Comparison of ENCODE assay signal across 8 cellular contexts in the genomic region with DNA sequence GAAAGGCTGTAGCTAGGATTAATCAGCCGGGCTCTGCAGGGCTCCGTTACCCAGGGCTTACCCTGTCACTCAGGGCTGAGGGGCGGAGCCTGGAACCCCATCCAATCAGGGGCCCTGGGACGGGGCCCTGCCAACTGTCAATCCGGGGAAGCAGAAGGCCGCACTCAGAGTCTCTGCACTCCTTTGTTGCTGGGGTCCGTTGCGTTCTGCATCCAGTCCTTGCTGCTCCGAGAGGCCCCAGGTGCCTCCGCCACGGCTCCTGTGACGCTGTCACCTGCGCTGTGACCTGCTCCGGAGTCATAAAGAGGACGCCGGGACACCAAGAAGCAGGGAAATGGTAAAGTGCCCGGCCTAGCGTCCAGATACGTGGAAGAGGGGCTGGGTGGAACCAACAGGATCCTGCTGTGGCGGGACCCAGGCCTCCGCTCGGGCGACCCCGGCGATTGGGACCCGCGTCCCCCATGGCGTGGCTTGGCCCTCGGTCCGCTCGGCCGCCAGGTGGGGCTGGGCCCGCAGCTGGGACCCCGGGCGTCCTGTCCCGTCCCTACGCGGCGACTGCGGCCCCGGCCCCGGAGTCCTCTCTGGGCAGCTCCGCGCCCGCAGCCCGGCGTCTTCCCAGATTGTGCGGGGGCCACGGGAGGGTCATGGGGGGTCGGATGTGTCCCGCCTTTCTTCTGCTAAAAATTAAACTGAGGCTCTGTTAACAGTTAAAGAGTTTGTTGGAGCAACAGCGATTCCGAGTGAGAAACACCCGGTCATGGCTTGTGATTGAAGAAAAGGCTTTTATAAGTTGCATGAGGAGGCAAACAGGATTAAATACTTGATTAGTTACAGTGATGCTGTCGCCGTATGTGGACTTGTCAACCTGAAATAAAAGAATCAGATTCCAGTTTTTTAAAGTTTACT. TPM values are rescaled to one million over a fixed set of nuclear protein-coding genes. Genes with fewer than 3 reads are reported as not detected.
DNase-seq lines count a peak whose midpoint lies in the region; ATAC-seq and TF ChIP-seq lines count a peak whose summit lies in the region.

ZNF491 (plus strand) TSS at position 133 of the 906 bp plus-strand sequence. CDS start 7,431 bp downstream, outside the sequence.

- H3K27me3 ChIP-seq in GM06990 (replicated peaks; ENCODE audit: control insufficient read depth, insufficient read depth, low read length): no peaks in the 10 kb centered on the region
- no peaks in the 10 kb centered on the region for H3K27me3 ChIP-seq in ascending aorta
- H3K27me3 ChIP-seq in rectal smooth muscle tissue (ENCODE audit: control insufficient read depth, insufficient read depth, low read length): no peaks in the 10 kb centered on the region
- no peaks in the 10 kb centered on the region for H3K27me3 ChIP-seq in vagina

- peak within 1 kb of the TSS; percentile 60 to 80 for H3K27ac ChIP-seq in ascending aorta
- peak within 1 kb of the TSS; percentile 77 for H3K27ac ChIP-seq in rectal smooth muscle tissue (ENCODE audit: low read depth, low read length)
- peak within 1 kb of the TSS; percentile 84 for H3K27ac ChIP-seq in vagina

- peak within 1 kb of the TSS; percentile 75 for H3K27ac Mint-ChIP-seq in T-helper 2 cell treated with Interferon-gamma antibody and Interleukin-4, amounts not matched to agents 5 μg/mL and 100 μg/mL, for 36 hours

- intact Hi-C loops in ascending aorta (cut with DNase I): loop anchor here (1.0 to 5.0 kb wide), 6 partner anchors 16 to 342 kb away; partner anchors contain the start of genes ZNF20, ZNF440, ZNF69 and ZNF700
- intact Hi-C loops in vagina (cut with DNase I): loop anchor here (10.0 kb wide), 1 partner anchor 124 kb away; no protein-coding TSS in a partner anchor

- peak within 1 kb of the TSS; percentile 89 for H3K4me3 Mint-ChIP-seq in T-helper 2 cell treated with Interferon-gamma antibody and Interleukin-4, amounts not matched to agents 5 μg/mL and 100 μg/mL, for 36 hours

- ATAC-seq in HG02610 (IDR thresholded peaks at IDR 0.05; ENCODE audit: unreplicated experiment): peak; percentile 97

- H3K9me3 ChIP-seq in ascending aorta (no peaks in the 10 kb centered on the region), vagina (no peaks in the 10 kb centered on the region)

- peaks cover 10% of the 10 kb centered on the region for H3K4me1 Mint-ChIP-seq in T-helper 2 cell treated with Interferon-gamma antibody and Interleukin-4, amounts not matched to agents 5 μg/mL and 100 μg/mL, for 36 hours (ENCODE audit: low read depth)

- TF ChIP-seq POLR2A in vagina (IDR thresholded peaks at IDR 0.05): peak in 1 of 2 donors; percentile 42

- H3K36me3 ChIP-seq in GM06990 (ENCODE audit: control insufficient read depth, insufficient read depth, low read length) (no peaks in the 10 kb centered on the region), ascending aorta (no peaks in the 10 kb centered on the region), rectal smooth muscle tissue (ENCODE audit: control insufficient read depth, insufficient read depth, low read length) (no peaks in the 10 kb centered on the region), vagina (no peaks in the 10 kb centered on the region)

- peaks cover 8% of the 10 kb centered on the region for H3K36me3 Mint-ChIP-seq in T-helper 2 cell treated with Interferon-gamma antibody and Interleukin-4, amounts not matched to agents 5 μg/mL and 100 μg/mL, for 36 hours (ENCODE audit: low read depth)

- peaks cover 21% of the 10 kb centered on the region for H3K9me3 Mint-ChIP-seq in T-helper 2 cell treated with Interferon-gamma antibody and Interleukin-4, amounts not matched to agents 5 μg/mL and 100 μg/mL, for 36 hours

- H3K4me3 ChIP-seq in GM06990 (replicated peaks; ENCODE audit: low read depth, low read length) (peak within 1 kb of the TSS; percentile 67), ascending aorta (peak within 1 kb of the TSS; percentile 71 to 72), rectal smooth muscle tissue (ENCODE audit: low read length) (peak within 1 kb of the TSS; percentile 79), vagina (peak within 1 kb of the TSS; percentile 63 to 79)

- peak; percentile 87 for DNase-seq in GM06990 (ENCODE audit: extremely low read depth, insufficient read length)
- peak; percentile 70 for DNase-seq in NCI-H1417 treated with DMSO at 0.1 percent for 48 hours (lab: John Stamatoyannopoulos, UW)
- DNase-seq in T-helper 2 cell treated with Interferon-gamma antibody and Interleukin-4, amounts not matched to agents 5 μg/mL and 100 μg/mL, for 36 hours (ENCODE audit: low spot score): peak; percentile 83
- DNase-seq in ascending aorta (ENCODE audit: low spot score in 2 of 2): peak; percentile 73 to 95
- DNase-seq in hippocampal formation (lab: John Stamatoyannopoulos, UW): peak; percentile 92
- DNase-seq in vagina (ENCODE audit: extremely low spot score in 2 of 2): peak in 1 of 2 donors; percentile 90

- H3K4me1 ChIP-seq in ascending aorta: peaks cover 6 to 8% of the 10 kb centered on the region in 2 donors
- peaks cover 6% of the 10 kb centered on the region for H3K4me1 ChIP-seq in rectal smooth muscle tissue (ENCODE audit: control insufficient read depth, insufficient read depth, low read length)
- peaks cover 24% of the 10 kb centered on the region for H3K4me1 ChIP-seq in vagina

- TF ChIP-seq CTCF in GM06990 (IDR thresholded peaks at IDR 0.05; ENCODE audit: insufficient read depth, low read length, poor library complexity, severe bottlenecking): peak; percentile 19
- TF ChIP-seq CTCF in ascending aorta (IDR thresholded peaks at IDR 0.05): peak in 2 of 3 experiments; percentile 11 to 27
- peak in 1 of 3 experiments; percentile 6 for TF ChIP-seq CTCF in vagina (IDR thresholded peaks at IDR 0.05)

- H3K27me3 Mint-ChIP-seq in T-helper 2 cell treated with Interferon-gamma antibody and Interleukin-4, amounts not matched to agents 5 μg/mL and 100 μg/mL, for 36 hours (ENCODE audit: low read depth): no peaks in the 10 kb centered on the region

- peak within 1 kb of the TSS; percentile 80 for H3K9ac ChIP-seq in rectal smooth muscle tissue (ENCODE audit: low read length)

RNA-seq across cellular contexts. Expression of gene ZNF491, which starts in this region (rescaled TPM):
- total RNA-seq in ascending aorta: not detected
- 5.2 TPM for total RNA-seq in vagina

Comparison
In these comparisons a context has a peak if more than half of its experiments do, and no peak if none do; other contexts are left out.
1. Peak in DNase-seq, H3K4me3 ChIP-seq and H3K27ac ChIP-seq in ascending aorta; RNA of the gene not detected or under 1 TPM.